21 cellular contexts compared by ENCODE assay signal in genomic region chr12:22228022-22228875, GRCh38.
DNase-seq lines count a peak whose midpoint lies in the region.
"Had no signal": no experiment of that assay in that cellular context is flagged by ENCODE, and none has a peak within 500 bp of the region (broad histone marks: within the 10 kb centered on the region; RNA-seq: fewer than 3 reads in every experiment).

No MANE protein-coding gene starts in this region.

- H3K79me2 ChIP-seq in GM23248 (ENCODE audit: insufficient read depth), result no peaks in the 10 kb centered on the region
- H3K79me2 ChIP-seq: hepatocyte had no signal

- H3K27ac ChIP-seq in GM23248, result no peak overlapping the region
- H3K27ac ChIP-seq: hepatocyte had no signal

- peaks cover 6% of the 10 kb centered on the region for H3K4me1 ChIP-seq in GM23248 (ENCODE audit: insufficient read depth)
- H3K4me1 ChIP-seq: adrenal gland had no signal

- 0 out of 2 replicates have a peak, but pooled peaks cover 3% of the 10 kb centered on the region for H3K27me3 ChIP-seq in GM23248 (replicated peaks; ENCODE audit: insufficient read depth)
- H3K27me3 ChIP-seq: adrenal gland, esophagus squamous epithelium, hepatocyte had no signal

- H2AFZ ChIP-seq in GM23248, result no peak overlapping the region
- H2AFZ ChIP-seq: hepatocyte had no signal

- H3K9ac ChIP-seq in GM23248, result no peak overlapping the region

- no peaks in the 10 kb centered on the region for H3K36me3 ChIP-seq in GM23248 (ENCODE audit: low read depth)
- H3K36me3 ChIP-seq: adrenal gland, esophagus squamous epithelium had no signal

- H4K20me1 ChIP-seq in GM23248 (ENCODE audit: insufficient read depth), result no peaks in the 10 kb centered on the region

- peak overlapping the region; percentile 13 for H3K4me2 ChIP-seq in GM23248 (ENCODE audit: unreplicated experiment)
- H3K4me2 ChIP-seq: hepatocyte had no signal

- H3K9me3 ChIP-seq in GM23248 (ENCODE audit: low read depth), result no peaks in the 10 kb centered on the region
- H3K9me3 ChIP-seq: adrenal gland, esophagus squamous epithelium had no signal

- no peak overlapping the region for H3K4me3 ChIP-seq in GM23248
- H3K4me3 ChIP-seq: adrenal gland, esophagus squamous epithelium, hepatocyte, K562 had no signal

- WGBS in GM23248 (ENCODE audit: low coverage in 1 of 2, low lambda C conversion rate in 2 of 2, missing lambda C conversion rate in 2 of 2), 2 experiments, result 17 to 29% methylated on average over 2 of the region's 2 CpGs

- in situ Hi-C loops in GM23248 (cut with MboI), result no loop called here

- peaks cover 12% of the 10 kb centered on the region for H3F3A ChIP-seq in GM23248 (ENCODE audit: insufficient read depth)

- DNase-seq in GM23248 (peak; percentile 52), astrocyte of the hippocampus (ENCODE audit: low read depth, low spot score) (peak; percentile 49), hepatic stellate cell (ENCODE audit: low spot score) (peak; percentile 23), stromal cell of bone marrow (ENCODE audit: low read depth) (peak; percentile 86), activated gamma-delta T cell treated with Interleukin-2 at 50 U/mL for 16 hours (no peak), NCI-H1092 (lab: John Stamatoyannopoulos, UW) (no peak)
- no peak for DNase-seq in activated CD4-positive, alpha-beta T cell treated with anti-CD3 and anti-CD28 coated beads for 1 hour
- DNase-seq: activated CD8-positive, alpha-beta memory T cell treated with anti-CD3 and anti-CD28 coated beads, Interleukin-2, amount 50 U/mL, for 48 hours; activated effector memory CD4-positive, alpha-beta T cell treated with anti-CD3 and anti-CD28 coated beads, Interleukin-2, amount 50 U/mL, for 16 hours; adrenal gland; cerebellar nuclear complex; COR-L47; effector CD8-positive, alpha-beta T cell; esophagus squamous epithelium; natural killer cell; NCI-H2029 treated with DMSO at 0.1 percent for 48 hours; NCI-H526 treated with DMSO at 0.1 percent for 48 hours; Right ventricle myocardium superior; stimulated activated CD8-positive, alpha-beta memory T cell treated with anti-CD3 and anti-CD28 coated beads, Interleukin-4, amount 100 ng/mL, for 48 hours had no signal

- H3K9me2 ChIP-seq in GM23248 (ENCODE audit: insufficient read depth), result no peaks in the 10 kb centered on the region

Comparison
In these comparisons a context has a peak if more than half of its experiments do, and no peak if none do; other contexts are left out.
1. DNase-seq: peak in GM23248 (single experiment), astrocyte of the hippocampus (single experiment), hepatic stellate cell (single experiment) and stromal cell of bone marrow (single experiment); none in activated gamma-delta T cell treated with Interleukin-2 at 50 U/mL for 16 hours (single experiment), activated CD4-positive, alpha-beta T cell treated with anti-CD3 and anti-CD28 coated beads for 1 hour (single experiment) and NCI-H1092 (single experiment).